Comparison of ENCODE assay signal across 8 cellular contexts in genomic region chr17:40903129-40903847, GRCh38. TPM values are rescaled to one million over a fixed set of nuclear protein-coding genes. Genes with fewer than 3 reads are reported as not detected.
A peak's percentile ranks its signal among the peaks of the same experiment; 100 is the strongest.
DNase-seq lines count a peak whose midpoint lies in the region; ATAC-seq and FAIRE-seq lines count a peak whose summit lies in the region.
"Had no signal": no experiment of that assay in that cellular context is flagged by ENCODE, and none has a peak within 500 bp of the region (broad histone marks: within the 10 kb centered on the region; RNA-seq: fewer than 3 reads in every experiment).

No MANE protein-coding gene starts in this region.

- H3K36me3 Mint-ChIP-seq in activated CD4-positive, alpha-beta memory T cell treated with anti-CD3 and anti-CD28 coated beads, Interleukin-2, amount 10 ng/mL, durations not matched to agents 7 days and 5 days (ENCODE audit: low read depth), result no peaks in the 10 kb centered on the region

- no peak for ATAC-seq in GM18858 (IDR thresholded peaks at IDR 0.05; ENCODE audit: unreplicated experiment)

- H3K9me3 ChIP-seq in duodenal mucosa (ENCODE audit: control insufficient read depth in 1 of 2, low read length in 2 of 2) (no peaks in the 10 kb centered on the region), small intestine (ENCODE audit: control insufficient read depth, low read depth) (no peaks in the 10 kb centered on the region)

- peak; percentile 38 for DNase-seq in GM18507 (ENCODE audit: extremely low spot score, insufficient read length, low read depth)
- peak; percentile 89 for DNase-seq in NCI-H2029 treated with DMSO at 0.1 percent for 48 hours (lab: John Stamatoyannopoulos, UW)
- peak; percentile 95 for DNase-seq in small intestine
- no peak for DNase-seq in activated CD4-positive, alpha-beta memory T cell treated with anti-CD3 and anti-CD28 coated beads, Interleukin-2, amount 10 ng/mL, durations not matched to agents 7 days and 5 days
- DNase-seq in midbrain (lab: John Stamatoyannopoulos, UW), result no peak
- DNase-seq: NCI-H2171 treated with DMSO at 0.1 percent for 48 hours had no signal

- H3K36me3 ChIP-seq in duodenal mucosa (ENCODE audit: control insufficient read depth in 1 of 2, insufficient read depth in 2 of 2, low read length in 2 of 2) (no peaks in the 10 kb centered on the region), small intestine (ENCODE audit: control insufficient read depth in 2 of 2, insufficient read depth in 2 of 2, low read length in 2 of 2) (no peaks in the 10 kb centered on the region)

- no peak overlapping the region for H3K27ac Mint-ChIP-seq in activated CD4-positive, alpha-beta memory T cell treated with anti-CD3 and anti-CD28 coated beads, Interleukin-2, amount 10 ng/mL, durations not matched to agents 7 days and 5 days

- H3K4me1 Mint-ChIP-seq in activated CD4-positive, alpha-beta memory T cell treated with anti-CD3 and anti-CD28 coated beads, Interleukin-2, amount 10 ng/mL, durations not matched to agents 7 days and 5 days, result peaks cover 12% of the 10 kb centered on the region

- POLR2A ChIA-PET in activated CD4-positive, alpha-beta memory T cell treated with anti-CD3 and anti-CD28 coated beads, Interleukin-2, amount 10 ng/mL, durations not matched to agents 7 days and 5 days (lab: Charles Lee), result no interaction called here

- WGBS in small intestine, 3 donors, result 14 to 56% (median 28%) methylated on average over 12 of the region's 12 CpGs

- peak overlapping the region in 1 of 2 donors; percentile 14 for H3K4me3 ChIP-seq in duodenal mucosa (ENCODE audit: low read depth in 1 of 2, low read length in 2 of 2)
- H3K4me3 ChIP-seq in small intestine (ENCODE audit: low read depth in 1 of 2, low read length in 2 of 2), result no peak overlapping the region

- peaks cover 31 to 33% of the 10 kb centered on the region in 2 donors for H3K4me1 ChIP-seq in duodenal mucosa (ENCODE audit: control insufficient read depth in 1 of 2, insufficient read depth in 2 of 2, low read length in 2 of 2)
- H3K4me1 ChIP-seq in small intestine (ENCODE audit: control insufficient read depth in 2 of 2, insufficient read depth in 1 of 2, low read depth in 1 of 2, low read length in 1 of 2), result peaks cover 0 to 3% of the 10 kb centered on the region in 2 donors

- H3K27me3 Mint-ChIP-seq in activated CD4-positive, alpha-beta memory T cell treated with anti-CD3 and anti-CD28 coated beads, Interleukin-2, amount 10 ng/mL, durations not matched to agents 7 days and 5 days, result peaks cover 29% of the 10 kb centered on the region

- FAIRE-seq in GM18507 (lab: Jason Lieb, UNC), result peak; percentile 84
- no peak for FAIRE-seq in small intestine (lab: Jason Lieb, UNC)

- no peak overlapping the region for H3K4me3 Mint-ChIP-seq in activated CD4-positive, alpha-beta memory T cell treated with anti-CD3 and anti-CD28 coated beads, Interleukin-2, amount 10 ng/mL, durations not matched to agents 7 days and 5 days

- H3K27ac ChIP-seq in duodenal mucosa (ENCODE audit: low read depth, low read length) (peak overlapping the region; percentile 89), small intestine (ENCODE audit: low read depth in 1 of 2, low read length in 1 of 2) (peak overlapping the region; percentile 93 to 97)

- CTCF ChIA-PET in activated CD4-positive, alpha-beta memory T cell treated with anti-CD3 and anti-CD28 coated beads, Interleukin-2, amount 10 ng/mL, durations not matched to agents 7 days and 5 days (lab: Charles Lee), result no interaction called here

- peak overlapping the region in 1 of 2 donors; percentile 60 for H3K9ac ChIP-seq in duodenal mucosa (ENCODE audit: low read depth in 1 of 2, low read length in 2 of 2)

- no peaks in the 10 kb centered on the region for H3K9me3 Mint-ChIP-seq in activated CD4-positive, alpha-beta memory T cell treated with anti-CD3 and anti-CD28 coated beads, Interleukin-2, amount 10 ng/mL, durations not matched to agents 7 days and 5 days

- no peaks in the 10 kb centered on the region for H3K27me3 ChIP-seq in duodenal mucosa (ENCODE audit: control insufficient read depth in 1 of 2, insufficient read depth in 2 of 2, low read length in 2 of 2)
- no peaks in the 10 kb centered on the region for H3K27me3 ChIP-seq in small intestine (ENCODE audit: control insufficient read depth in 2 of 2, insufficient read depth in 2 of 2, low read length in 2 of 2)

RNA-seq across cellular contexts. Expression of gene KRT20, which starts 18.2 kb away (rescaled TPM):
- polyA plus RNA-seq in small intestine, result 1,000 to 10,000 TPM in 1 of 3 donors, 100 to 1,000 TPM in 2; 369 to 1,534 (median 721) TPM
- not detected for total RNA-seq in activated CD4-positive, alpha-beta memory T cell treated with anti-CD3 and anti-CD28 coated beads, Interleukin-2, amount 10 ng/mL, durations not matched to agents 7 days and 5 days

RNA-seq across cellular contexts. Expression of gene KRT23, which starts 34.2 kb away (rescaled TPM):
- under 1 TPM in 1 of 3 donors, not detected in 2; 0.82 TPM for polyA plus RNA-seq in small intestine
- total RNA-seq in activated CD4-positive, alpha-beta memory T cell treated with anti-CD3 and anti-CD28 coated beads, Interleukin-2, amount 10 ng/mL, durations not matched to agents 7 days and 5 days, result not detected

RNA-seq across cellular contexts. Expression of gene KRT12, which starts 36.3 kb away (rescaled TPM):
- 1 to 10 TPM in 2 of 3 donors, under 1 TPM in 1; 0.33 to 9.2 (median 5.9) TPM for polyA plus RNA-seq in small intestine
- not detected for total RNA-seq in activated CD4-positive, alpha-beta memory T cell treated with anti-CD3 and anti-CD28 coated beads, Interleukin-2, amount 10 ng/mL, durations not matched to agents 7 days and 5 days

Comparison
In these comparisons a context has a peak if more than half of its experiments do, and no peak if none do; other contexts are left out.
1. DNase-seq: peak in GM18507 (single experiment), NCI-H2029 treated with DMSO at 0.1 percent for 48 hours (single experiment) and small intestine (single experiment); none in activated CD4-positive, alpha-beta memory T cell treated with anti-CD3 and anti-CD28 coated beads, Interleukin-2, amount 10 ng/mL, durations not matched to agents 7 days and 5 days (single experiment) and midbrain (single experiment).